Comparison of ENCODE assay signal across 1 cellular context in the genomic region with DNA sequence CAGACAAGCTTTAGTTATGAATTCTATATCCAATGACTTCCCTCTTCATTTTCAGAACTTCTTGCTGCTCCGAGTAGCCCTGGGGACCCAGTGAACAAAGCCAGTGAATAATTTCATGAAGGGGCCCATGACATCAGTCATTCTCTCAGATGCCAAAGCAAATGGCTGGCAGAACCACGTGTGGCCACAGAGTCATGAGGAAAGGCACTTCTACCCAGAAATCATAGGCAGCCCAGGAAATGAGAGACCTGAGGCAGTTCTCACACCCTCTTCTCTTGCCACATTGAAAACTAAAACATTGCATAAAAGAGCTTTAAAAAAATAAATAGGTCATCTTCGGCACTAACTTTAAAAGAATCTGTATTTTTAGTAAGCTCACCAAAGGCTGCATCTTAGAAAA.
TF ChIP-seq lines count a peak whose summit lies in the region.

No MANE protein-coding gene starts in this region.

TF ChIP-seq in HepG2, 621 proteins besides CTCF, POLR2A, EP300 and RAD21:
- TF ChIP-seq CREB1 (IDR thresholded peaks at IDR 0.05), result no peak
- no peak for TF ChIP-seq CREB1 (CRISPR knock-in tag; IDR thresholded peaks at IDR 0.05)
- TF ChIP-seq SIX1 (CRISPR knock-in tag; IDR thresholded peaks at IDR 0.05; ENCODE audit: borderline replicate concordance), result no peak
- TF ChIP-seq HNF4A (CRISPR knock-in tag; IDR thresholded peaks at IDR 0.05), result no peak
- no peak for TF ChIP-seq PHF20 (CRISPR knock-in tag; IDR thresholded peaks at IDR 0.05)
